ENCODE assay signal across 8 cellular contexts in the genomic region with DNA sequence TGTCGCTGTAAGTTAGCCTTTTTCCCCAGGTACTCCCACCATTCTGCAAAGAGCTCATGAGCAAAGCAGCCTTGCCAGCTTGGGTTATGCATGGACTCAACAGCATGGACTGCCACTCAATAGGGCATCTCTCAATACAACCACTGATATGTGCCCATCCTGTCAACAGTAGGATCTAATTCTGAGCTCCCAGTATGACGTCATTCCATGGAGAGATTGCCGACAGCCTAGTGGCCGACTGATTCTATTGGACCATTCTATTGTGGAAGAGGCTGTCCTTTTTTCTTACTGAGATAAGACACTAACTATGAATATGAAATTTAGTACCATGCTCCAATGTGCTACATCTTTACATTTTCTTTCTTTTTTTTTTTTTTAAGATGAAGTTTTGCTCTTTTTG.
"Had no signal": no experiment of that assay in that cellular context is flagged by ENCODE, and none has a peak within 500 bp of the region (broad histone marks: within the 10 kb centered on the region; RNA-seq: fewer than 3 reads in every experiment).

No MANE protein-coding gene starts in this region.

- FAIRE-seq: G401.6, GM12878, GM12891, GM12892, GM18507, GM19239 had no signal

- DNase-seq: GDM1, GF-D8 had no signal

- ATAC-seq: GM12878 had no signal

- H3K4me3 ChIP-seq: GM12878 had no signal
